Comparison of ENCODE assay signal across 3 cellular contexts in genomic region chr10:59223597-59223996, GRCh38. TPM values are rescaled to one million over a fixed set of nuclear protein-coding genes. Genes with fewer than 3 reads are reported as not detected.
"Had no signal": no experiment of that assay in that cellular context is flagged by ENCODE, and none has a peak within 500 bp of the region (broad histone marks: within the 10 kb centered on the region; RNA-seq: fewer than 3 reads in every experiment).

No MANE protein-coding gene starts in this region.

RNA-seq across cellular contexts. Expression of gene PHYHIPL, which starts 47.2 kb away (rescaled TPM):
- total RNA-seq: GM23248, H7, HFFc6 had no signal
- polyA plus RNA-seq: GM23248 had no signal
